28 cellular contexts compared by ENCODE assay signal in the genomic region with DNA sequence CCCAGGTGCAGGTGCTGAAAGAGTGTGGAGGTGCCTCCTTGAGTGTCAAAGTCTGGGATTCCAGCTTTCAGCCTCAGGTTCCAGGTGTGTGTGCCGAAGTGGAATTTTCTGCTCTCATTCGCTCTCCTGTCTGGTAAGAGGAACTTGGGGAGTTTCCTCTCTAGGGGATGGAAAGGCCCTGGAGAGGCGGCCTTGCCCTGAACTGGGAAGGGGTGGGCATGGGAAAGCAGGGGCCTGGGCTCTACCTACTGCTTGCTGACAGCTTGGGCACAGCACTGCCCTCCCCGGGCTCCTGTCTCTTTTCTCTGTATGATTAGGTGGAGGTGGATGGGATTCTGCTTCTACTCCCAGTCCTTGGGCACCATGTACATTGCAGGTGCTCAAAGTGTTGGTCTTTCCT.
"Had no signal": no experiment of that assay in that cellular context is flagged by ENCODE, and none has a peak within 500 bp of the region (broad histone marks: within the 10 kb centered on the region; RNA-seq: fewer than 3 reads in every experiment).

No MANE protein-coding gene starts in this region.

- H3K4me3 Mint-ChIP-seq: dendritic cell treated with granulocyte-macrophage colony-stimulating factor and Interleukin-4, amounts not matched to agents 40 ng/mL and 50 ng/mL, for 4 days; effector memory CD8-positive, alpha-beta T cell; endodermal cell had no signal

- H3K27me3 Mint-ChIP-seq: dendritic cell treated with granulocyte-macrophage colony-stimulating factor and Interleukin-4, amounts not matched to agents 40 ng/mL and 50 ng/mL, for 4 days; effector memory CD8-positive, alpha-beta T cell had no signal

- DNase-seq: colonic mucosa; cortex of kidney; dermis blood vessel endothelial cell; dorsolateral prefrontal cortex; effector CD4-positive, alpha-beta T cell; effector CD8-positive, alpha-beta T cell; effector memory CD4-positive, alpha-beta T cell; effector memory CD8-positive, alpha-beta T cell; endodermal cell; erythroblast; esophagus squamous epithelium; foreskin fibroblast; foreskin keratinocyte; foreskin melanocyte; gastrocnemius medialis; glutamatergic neuron; head of caudate nucleus; heart left ventricle; heart right ventricle had no signal

- FAIRE-seq: colon, endometrium, endothelial cell of umbilical vein, frontal cortex had no signal

- H3K4me1 Mint-ChIP-seq: endodermal cell had no signal

- H3K9me3 ChIP-seq: colonic mucosa, esophagus muscularis mucosa, gastrocnemius medialis had no signal

- H3K4me1 ChIP-seq: colonic mucosa, esophagus muscularis mucosa, esophagus squamous epithelium, foreskin keratinocyte, gastrocnemius medialis, gastroesophageal sphincter, heart left ventricle, heart right ventricle had no signal

- H3K27ac ChIP-seq: colonic mucosa, coronary artery, dorsolateral prefrontal cortex, epithelial cell of prostate, esophagus muscularis mucosa, esophagus squamous epithelium, foreskin keratinocyte, gastrocnemius medialis, gastroesophageal sphincter, heart left ventricle, heart right ventricle had no signal

- H3K36me3 ChIP-seq: colonic mucosa, esophagus muscularis mucosa, esophagus squamous epithelium, gastrocnemius medialis, gastroesophageal sphincter, heart left ventricle, heart right ventricle had no signal

- H3K4me3 ChIP-seq: colonic mucosa, coronary artery, dorsolateral prefrontal cortex, esophagus muscularis mucosa, esophagus squamous epithelium, gastrocnemius medialis, gastroesophageal sphincter, heart left ventricle, heart right ventricle had no signal

- H3K27ac Mint-ChIP-seq: dendritic cell treated with granulocyte-macrophage colony-stimulating factor and Interleukin-4, amounts not matched to agents 40 ng/mL and 50 ng/mL, for 4 days; effector memory CD8-positive, alpha-beta T cell; endodermal cell had no signal
